11 cellular contexts compared by ENCODE assay signal in genomic region chr9:3809724-3810123, GRCh38.
DNase-seq lines count a peak whose midpoint lies in the region; ATAC-seq, FAIRE-seq and TF ChIP-seq lines count a peak whose summit lies in the region.
"Had no signal": no experiment of that assay in that cellular context is flagged by ENCODE, and none has a peak within 500 bp of the region (broad histone marks: within the 10 kb centered on the region; RNA-seq: fewer than 3 reads in every experiment).

No MANE protein-coding gene starts in this region.

- H3K4me1 ChIP-seq in A549 (peaks cover 8% of the 10 kb centered on the region; the same call in 2 of the 3 replicates), SK-N-SH (ENCODE audit: control insufficient read depth in 1 of 2, insufficient read depth in 2 of 2, low read depth in 1 of 2, low read length in 1 of 2) (no peaks in the 10 kb centered on the region; a peak in 1 of 4 replicates)
- H3K4me1 ChIP-seq: testis had no signal

- no peaks in the 10 kb centered on the region for H3K27me3 ChIP-seq in SK-N-SH (ENCODE audit: insufficient read depth)
- H3K27me3 ChIP-seq: testis had no signal

- no peaks in the 10 kb centered on the region for H3K9me3 ChIP-seq in A549
- no peaks in the 10 kb centered on the region for H3K9me3 ChIP-seq in SK-N-SH
- H3K9me3 ChIP-seq: testis had no signal

- peak; percentile 49 for FAIRE-seq in A549 (lab: Jason Lieb, UNC)

- H3K36me3 ChIP-seq in SK-N-SH (replicated peaks in 1 of 2; ENCODE audit: control insufficient read depth in 1 of 2, insufficient read depth in 2 of 2, low read length in 1 of 2): no peaks in the 10 kb centered on the region

- POLR2A ChIA-PET in A549 (lab: Yijun Ruan, JAX) (no interaction called here), SK-N-SH (lab: Yijun Ruan, JAX) (interaction anchor here (1.1 kb wide), 1 partner anchor 12 kb away, joined by 3 read pairs; no protein-coding TSS in a partner anchor)

- H3K9me2 ChIP-seq in SK-N-SH: no peaks in the 10 kb centered on the region

- no peak overlapping the region for H3K9ac ChIP-seq in SK-N-SH

- no peak for TF ChIP-seq CTCF in A549 (IDR thresholded peaks at IDR 0.05)
- TF ChIP-seq CTCF in SK-N-SH (IDR thresholded peaks at IDR 0.05): no peak

- peak in 1 of 2 experiments; percentile 47; a peak in 3 of 6 replicates for ATAC-seq in A549
- peak; percentile 89 for ATAC-seq in GM19395 (IDR thresholded peaks at IDR 0.05; ENCODE audit: unreplicated experiment)
- ATAC-seq in HG03196 (IDR thresholded peaks at IDR 0.05; ENCODE audit: unreplicated experiment): peak; percentile 98

- no peak for TF ChIP-seq POLR2A in A549 (IDR thresholded peaks at IDR 0.05; ENCODE audit: low read length)

- H2AFZ ChIP-seq in SK-N-SH (ENCODE audit: low read depth): 0 out of 2 replicates have a peak overlapping the region, but pooled peaks have one; percentile 23

- TF ChIP-seq RAD21 in A549 (conservative IDR thresholded peaks at IDR 0.05 in 1 of 2, IDR thresholded peaks at IDR 0.05 in 1 of 2) (no peak), SK-N-SH (IDR thresholded peaks at IDR 0.05; ENCODE audit: low read length) (no peak)

- CTCF ChIA-PET in A549 (lab: Yijun Ruan, JAX) (interaction anchor here (1.1 to 1.8 kb wide), 4 partner anchors 9 to 557 kb away, joined by 3 to 8 read pairs (median 3); no protein-coding TSS in a partner anchor), SK-N-SH (lab: Yijun Ruan, JAX) (interaction anchor here (0.5 kb wide), 1 partner anchor 79 kb away, joined by 3 read pairs; no protein-coding TSS in a partner anchor)

- no peak overlapping the region for H3K27ac ChIP-seq in A549
- peak overlapping the region in 1 of 2 experiments; percentile 35; a peak in 1 of 4 replicates for H3K27ac ChIP-seq in SK-N-SH (ENCODE audit: low read depth in 2 of 2, low read length in 1 of 2)
- H3K27ac ChIP-seq: testis had no signal

- H3K4me2 ChIP-seq in A549: 0 out of 3 replicates have a peak overlapping the region, but pooled peaks have one; percentile 1
- H3K4me2 ChIP-seq in SK-N-SH: 0 out of 2 replicates have a peak overlapping the region, but pooled peaks have one; percentile 1

- no peak for TF ChIP-seq EP300 in A549 (IDR thresholded peaks at IDR 0.05)
- peak in 1 of 2 experiments; percentile 71; a peak in 1 of 4 replicates for TF ChIP-seq EP300 in SK-N-SH (IDR thresholded peaks at IDR 0.05; ENCODE audit: borderline replicate concordance in 1 of 2, low read depth in 1 of 2, low read length in 1 of 2)

- no peaks in the 10 kb centered on the region for H3K79me2 ChIP-seq in SK-N-SH (ENCODE audit: insufficient read depth)

- no peaks in the 10 kb centered on the region for H3F3A ChIP-seq in SK-N-SH (replicated peaks; ENCODE audit: insufficient read depth)

- no peaks in the 10 kb centered on the region for H4K20me1 ChIP-seq in SK-N-SH (ENCODE audit: insufficient read depth)

- H3K4me3 ChIP-seq in A549 (no peak overlapping the region), SK-N-SH (ENCODE audit: low read depth in 2 of 2, low read length in 1 of 2) (no peak overlapping the region)
- H3K4me3 ChIP-seq: testis had no signal

- peak in 1 of 2 experiments; percentile 21 for DNase-seq in A549 (ENCODE audit: low read depth in 1 of 2, low spot score in 1 of 2)
- DNase-seq in SK-N-SH: no peak
- no peak for DNase-seq in SHP77 (lab: John Stamatoyannopoulos, UW)
- no peak for DNase-seq in HuH-7 (ENCODE audit: low spot score)
- DNase-seq in NK-92 treated with Interleukin-12 subunit alpha and Interleukin-12 subunit beta, amount 100 ng/mL, for 24 hours (lab: John Stamatoyannopoulos, UW): no peak
- DNase-seq in NCI-H2107 (lab: John Stamatoyannopoulos, UW): no peak
- DNase-seq: KG1, OCI-M1, testis had no signal

TF ChIP-seq in A549, 52 proteins besides CTCF, POLR2A, EP300 and RAD21 (continues in another document):
- TF ChIP-seq, protein P1, sequence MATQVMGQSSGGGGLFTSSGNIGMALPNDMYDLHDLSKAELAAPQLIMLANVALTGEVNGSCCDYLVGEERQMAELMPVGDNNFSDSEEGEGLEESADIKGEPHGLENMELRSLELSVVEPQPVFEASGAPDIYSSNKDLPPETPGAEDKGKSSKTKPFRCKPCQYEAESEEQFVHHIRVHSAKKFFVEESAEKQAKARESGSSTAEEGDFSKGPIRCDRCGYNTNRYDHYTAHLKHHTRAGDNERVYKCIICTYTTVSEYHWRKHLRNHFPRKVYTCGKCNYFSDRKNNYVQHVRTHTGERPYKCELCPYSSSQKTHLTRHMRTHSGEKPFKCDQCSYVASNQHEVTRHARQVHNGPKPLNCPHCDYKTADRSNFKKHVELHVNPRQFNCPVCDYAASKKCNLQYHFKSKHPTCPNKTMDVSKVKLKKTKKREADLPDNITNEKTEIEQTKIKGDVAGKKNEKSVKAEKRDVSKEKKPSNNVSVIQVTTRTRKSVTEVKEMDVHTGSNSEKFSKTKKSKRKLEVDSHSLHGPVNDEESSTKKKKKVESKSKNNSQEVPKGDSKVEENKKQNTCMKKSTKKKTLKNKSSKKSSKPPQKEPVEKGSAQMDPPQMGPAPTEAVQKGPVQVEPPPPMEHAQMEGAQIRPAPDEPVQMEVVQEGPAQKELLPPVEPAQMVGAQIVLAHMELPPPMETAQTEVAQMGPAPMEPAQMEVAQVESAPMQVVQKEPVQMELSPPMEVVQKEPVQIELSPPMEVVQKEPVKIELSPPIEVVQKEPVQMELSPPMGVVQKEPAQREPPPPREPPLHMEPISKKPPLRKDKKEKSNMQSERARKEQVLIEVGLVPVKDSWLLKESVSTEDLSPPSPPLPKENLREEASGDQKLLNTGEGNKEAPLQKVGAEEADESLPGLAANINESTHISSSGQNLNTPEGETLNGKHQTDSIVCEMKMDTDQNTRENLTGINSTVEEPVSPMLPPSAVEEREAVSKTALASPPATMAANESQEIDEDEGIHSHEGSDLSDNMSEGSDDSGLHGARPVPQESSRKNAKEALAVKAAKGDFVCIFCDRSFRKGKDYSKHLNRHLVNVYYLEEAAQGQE (IDR thresholded peaks at IDR 0.05): no peak
- TF ChIP-seq BHLHE40 (IDR thresholded peaks at IDR 0.05; ENCODE audit: low read depth, low read length): no peak
- TF ChIP-seq ELK1 (IDR thresholded peaks at IDR 0.05; ENCODE audit: low read depth, low read length): no peak
- TF ChIP-seq CHD2 (IDR thresholded peaks at IDR 0.05; ENCODE audit: low read length, partially characterized antibody): no peak
- no peak for TF ChIP-seq FOSL2 (IDR thresholded peaks at IDR 0.05)
- no peak for TF ChIP-seq FOSL2 (CRISPR knock-in tag; IDR thresholded peaks at IDR 0.05)

TF ChIP-seq in SK-N-SH, 30 proteins besides CTCF, POLR2A, EP300 and RAD21 (continues in another document):
- no peak for TF ChIP-seq RFX5 (IDR thresholded peaks at IDR 0.05; ENCODE audit: low read length)
- 0 out of 2 replicates have a peak, but pooled peaks have one; percentile 51 for TF ChIP-seq ELF1 (IDR thresholded peaks at IDR 0.05)
- TF ChIP-seq NFIC (IDR thresholded peaks at IDR 0.05; ENCODE audit: borderline replicate concordance): peak; percentile 68
- TF ChIP-seq FOSL2 (IDR thresholded peaks at IDR 0.05; ENCODE audit: borderline replicate concordance, low read depth): peak; percentile 72
- peak; percentile 86 for TF ChIP-seq TCF12 (IDR thresholded peaks at IDR 0.05)
- TF ChIP-seq TEAD4 (IDR thresholded peaks at IDR 0.05; ENCODE audit: borderline replicate concordance, insufficient read depth): no peak
- TF ChIP-seq FOXJ3 (CRISPR knock-in tag; IDR thresholded peaks at IDR 0.05): no peak
- no peak for TF ChIP-seq CHD2 (IDR thresholded peaks at IDR 0.05; ENCODE audit: low read length, partially characterized antibody)
- TF ChIP-seq, protein P2, sequence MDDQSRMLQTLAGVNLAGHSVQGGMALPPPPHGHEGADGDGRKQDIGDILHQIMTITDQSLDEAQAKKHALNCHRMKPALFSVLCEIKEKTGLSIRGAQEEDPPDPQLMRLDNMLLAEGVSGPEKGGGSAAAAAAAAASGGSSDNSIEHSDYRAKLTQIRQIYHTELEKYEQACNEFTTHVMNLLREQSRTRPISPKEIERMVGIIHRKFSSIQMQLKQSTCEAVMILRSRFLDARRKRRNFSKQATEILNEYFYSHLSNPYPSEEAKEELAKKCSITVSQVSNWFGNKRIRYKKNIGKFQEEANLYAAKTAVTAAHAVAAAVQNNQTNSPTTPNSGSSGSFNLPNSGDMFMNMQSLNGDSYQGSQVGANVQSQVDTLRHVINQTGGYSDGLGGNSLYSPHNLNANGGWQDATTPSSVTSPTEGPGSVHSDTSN (IDR thresholded peaks at IDR 0.05): peak; percentile 75
- TF ChIP-seq, protein P3, sequence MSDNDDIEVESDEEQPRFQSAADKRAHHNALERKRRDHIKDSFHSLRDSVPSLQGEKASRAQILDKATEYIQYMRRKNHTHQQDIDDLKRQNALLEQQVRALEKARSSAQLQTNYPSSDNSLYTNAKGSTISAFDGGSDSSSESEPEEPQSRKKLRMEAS (IDR thresholded peaks at IDR 0.05; ENCODE audit: low read depth): 0 out of 2 replicates have a peak, but pooled peaks have one; percentile 33
- TF ChIP-seq USF1 (IDR thresholded peaks at IDR 0.05; ENCODE audit: borderline replicate concordance, low read depth): peak; percentile 80
- TF ChIP-seq ZBTB33 (IDR thresholded peaks at IDR 0.05; ENCODE audit: borderline replicate concordance, low read depth): no peak
- peak; percentile 69 for TF ChIP-seq JUND (IDR thresholded peaks at IDR 0.05)
